ENCODE assay signal across 1 cellular context in genomic region chr5:149564542-149565140, GRCh38.
TF ChIP-seq lines count a peak whose summit lies in the region.

No MANE protein-coding gene starts in this region.

TF ChIP-seq in IMR-90, 13 proteins besides CTCF, POLR2A, EP300 and RAD21:
- TF ChIP-seq SMC3 (IDR thresholded peaks at IDR 0.05; ENCODE audit: low read depth, low read length): peak; percentile 74
